16 cellular contexts compared by ENCODE assay signal in the genomic region with DNA sequence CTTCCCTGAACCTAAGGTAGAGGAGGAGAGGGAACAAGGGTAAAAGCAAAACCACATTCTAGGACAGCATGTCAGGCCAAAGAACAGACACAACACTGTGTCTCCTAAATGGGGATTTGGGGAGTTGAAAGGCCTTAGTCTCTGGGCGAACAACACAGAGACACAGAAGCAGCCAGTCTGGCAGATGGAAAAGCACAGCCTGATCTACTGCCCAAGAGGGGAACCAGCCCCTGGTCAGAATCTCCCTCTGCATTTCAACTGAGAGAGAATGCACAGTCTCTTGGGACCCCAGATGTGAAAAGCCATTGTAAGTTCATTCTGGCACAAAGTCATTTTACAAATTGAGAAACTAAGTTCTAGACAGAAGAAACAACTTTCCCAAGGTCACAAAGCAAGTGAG.
A peak's percentile ranks its signal among the peaks of the same experiment; 100 is the strongest.
DNase-seq lines count a peak whose midpoint lies in the region; ATAC-seq, FAIRE-seq and TF ChIP-seq lines count a peak whose summit lies in the region.
"Had no signal": no experiment of that assay in that cellular context is flagged by ENCODE, and none has a peak within 500 bp of the region (broad histone marks: within the 10 kb centered on the region; RNA-seq: fewer than 3 reads in every experiment).

No MANE protein-coding gene starts in this region.

- no peak for DNase-seq in left cardiac atrium
- DNase-seq in right atrium auricular region (ENCODE audit: low spot score), result no peak
- no peak for DNase-seq in bronchial epithelial cell (ENCODE audit: low read depth)
- DNase-seq in glutamatergic neuron, result no peak
- DNase-seq in tibial artery, result no peak
- no peak for DNase-seq in brain microvascular endothelial cell
- DNase-seq in natural killer cell, result no peak
- DNase-seq: Calu3; CD8-positive, alpha-beta T cell; DMS79 treated with DMSO at 0.1 percent for 48 hours; GF-D8; H9 had no signal

- FAIRE-seq in bronchial epithelial cell (lab: Jason Lieb, UNC), result peak; percentile 18
- FAIRE-seq: H1, HepG2 had no signal

- H3K27me3 ChIP-seq in right atrium auricular region (no peaks in the 10 kb centered on the region), bronchial epithelial cell (ENCODE audit: control insufficient read depth, insufficient read depth, low read length) (no peaks in the 10 kb centered on the region), tibial artery (no peaks in the 10 kb centered on the region), brain microvascular endothelial cell (replicated peaks) (no peaks in the 10 kb centered on the region)
- H3K27me3 ChIP-seq: BLaER1 treated with 17β-estradiol and CSF1 and Interleukin-3, amounts not matched to agents 10 nM and 100 nM had no signal

- no peaks in the 10 kb centered on the region for H3K36me3 ChIP-seq in right atrium auricular region
- H3K36me3 ChIP-seq in bronchial epithelial cell (ENCODE audit: control insufficient read depth, insufficient read depth, low read length), result no peaks in the 10 kb centered on the region
- no peaks in the 10 kb centered on the region for H3K36me3 ChIP-seq in tibial artery
- H3K36me3 ChIP-seq in brain microvascular endothelial cell (replicated peaks), result no peaks in the 10 kb centered on the region
- H3K36me3 ChIP-seq: BLaER1 treated with 17β-estradiol and CSF1 and Interleukin-3, amounts not matched to agents 10 nM and 100 nM had no signal

- H3K27me3 Mint-ChIP-seq in glutamatergic neuron (ENCODE audit: unreplicated experiment), result peaks cover 4% of the 10 kb centered on the region
- H3K27me3 Mint-ChIP-seq in natural killer cell (ENCODE audit: low read depth in 2 of 2), result peaks cover 0 to 11% of the 10 kb centered on the region in 2 donors

- no peak for TF ChIP-seq CTCF in right atrium auricular region (IDR thresholded peaks at IDR 0.05)
- TF ChIP-seq CTCF in bronchial epithelial cell (IDR thresholded peaks at IDR 0.05; ENCODE audit: insufficient read depth, low read length, severe bottlenecking), result no peak
- no peak for TF ChIP-seq CTCF in glutamatergic neuron (IDR thresholded peaks at IDR 0.05; ENCODE audit: partially characterized antibody, unreplicated experiment)
- TF ChIP-seq CTCF in tibial artery (IDR thresholded peaks at IDR 0.05), result no peak
- TF ChIP-seq CTCF in brain microvascular endothelial cell (IDR thresholded peaks at IDR 0.05; ENCODE audit: low read depth, low read length, missing control alignments), result no peak
- TF ChIP-seq CTCF in natural killer cell (IDR thresholded peaks at IDR 0.05), result no peak

- peak overlapping the region; percentile 18 for H3K27ac Mint-ChIP-seq in glutamatergic neuron (ENCODE audit: unreplicated experiment)
- H3K27ac Mint-ChIP-seq in natural killer cell, result no peak overlapping the region
- H3K27ac Mint-ChIP-seq: B cell; CD8-positive, alpha-beta T cell; H9 had no signal

- intact Hi-C loops in left cardiac atrium (cut with DNase I), result no loop called here
- intact Hi-C loops in tibial artery (cut with DNase I; ENCODE audit: low total_unique reads), result no loop called here
- intact Hi-C loops in natural killer cell (cut with micrococcal nuclease), result no loop called here

- H3K4me3 ChIP-seq in right atrium auricular region, result no peak overlapping the region
- H3K4me3 ChIP-seq in bronchial epithelial cell (ENCODE audit: low read depth, low read length), result no peak overlapping the region
- H3K4me3 ChIP-seq in tibial artery, result no peak overlapping the region
- no peak overlapping the region for H3K4me3 ChIP-seq in brain microvascular endothelial cell (ENCODE audit: low read depth, low read length)
- H3K4me3 ChIP-seq: BLaER1 treated with 17β-estradiol and CSF1 and Interleukin-3, amounts not matched to agents 10 nM and 100 nM had no signal

- H3K9me3 ChIP-seq in right atrium auricular region (no peaks in the 10 kb centered on the region), tibial artery (no peaks in the 10 kb centered on the region)

- H3K4me3 Mint-ChIP-seq in glutamatergic neuron (ENCODE audit: unreplicated experiment) (no peak overlapping the region), natural killer cell (no peak overlapping the region)
- H3K4me3 Mint-ChIP-seq: B cell; CD8-positive, alpha-beta T cell; H9 had no signal

- in situ Hi-C loops in brain microvascular endothelial cell (cut with HindIII; ENCODE audit: low pct_ligation_motif_present, low sequenced_read_pairs), result no loop called here

- H3K36me3 Mint-ChIP-seq in glutamatergic neuron (ENCODE audit: unreplicated experiment) (no peaks in the 10 kb centered on the region), natural killer cell (no peaks in the 10 kb centered on the region)
- H3K36me3 Mint-ChIP-seq: CD8-positive, alpha-beta T cell had no signal

- ATAC-seq in left cardiac atrium (peak; percentile 30 to 39), natural killer cell (no peak)
- ATAC-seq: CD8-positive, alpha-beta T cell; HepG2 had no signal

- H3K27ac ChIP-seq in right atrium auricular region (peak overlapping the region in 1 of 2 donors; percentile 5), tibial artery (peak overlapping the region; percentile 32 to 81), brain microvascular endothelial cell (no peak overlapping the region)
- H3K27ac ChIP-seq: BLaER1 treated with 17β-estradiol and CSF1 and Interleukin-3, amounts not matched to agents 10 nM and 100 nM had no signal

- H3K9me3 Mint-ChIP-seq in glutamatergic neuron (ENCODE audit: unreplicated experiment), result no peaks in the 10 kb centered on the region
- H3K9me3 Mint-ChIP-seq in natural killer cell, result no peaks in the 10 kb centered on the region
- H3K9me3 Mint-ChIP-seq: CD8-positive, alpha-beta T cell had no signal

- H3K4me1 ChIP-seq in right atrium auricular region (no peaks in the 10 kb centered on the region), tibial artery (peaks cover 0 to 78% (median 28%) of the 10 kb centered on the region in 4 donors)

- H3K4me1 Mint-ChIP-seq in glutamatergic neuron (ENCODE audit: low read depth, unreplicated experiment) (peaks cover 13% of the 10 kb centered on the region), natural killer cell (no peaks in the 10 kb centered on the region)
- H3K4me1 Mint-ChIP-seq: B cell, H9 had no signal

Comparison
In these comparisons a context has a peak if more than half of its experiments do, and no peak if none do; other contexts are left out.
1. ATAC-seq: peak in left cardiac atrium (2 of 2); none in natural killer cell (0 of 3).